In the genomic region with DNA sequence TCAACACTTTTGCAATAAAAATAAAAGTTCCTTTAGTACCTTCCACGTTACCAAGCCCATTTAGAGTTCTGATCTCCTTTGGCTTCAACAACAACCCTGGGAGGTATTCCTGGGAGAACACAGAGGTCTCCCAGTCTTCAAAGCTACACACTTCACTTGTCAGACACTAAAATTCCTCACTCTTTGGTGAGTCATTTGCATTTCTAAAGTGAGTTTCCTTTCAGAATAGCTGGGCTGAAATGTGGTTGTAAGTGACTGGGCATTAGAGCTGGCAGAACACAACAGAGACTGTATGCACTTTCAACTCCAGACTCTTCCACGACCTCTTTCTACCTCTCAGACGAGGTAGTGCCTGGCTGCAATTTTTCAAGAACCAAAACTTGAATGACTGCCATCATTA, we compare ENCODE assay signal across 1 cellular context.
TF ChIP-seq lines count a peak whose summit lies in the region.

No MANE protein-coding gene starts in this region.

TF ChIP-seq in HEK293, 187 proteins besides CTCF, POLR2A, EP300 and RAD21 (continued from another document):
- TF ChIP-seq ZNF585B (tag by site-specific recombination; IDR thresholded peaks at IDR 0.05) (no peak), SETDB1 (IDR thresholded peaks at IDR 0.05; ENCODE audit: insufficient read length, low read length) (no peak), KLF9 (tag by site-specific recombination; IDR thresholded peaks at IDR 0.05; ENCODE audit: low read depth) (no peak), KLF17 (tag by site-specific recombination; IDR thresholded peaks at IDR 0.05) (no peak), PRDM1 (tag by site-specific recombination; IDR thresholded peaks at IDR 0.05) (peak; percentile 50; the same call in 1 of the 2 replicates), ZSCAN23 (tag by site-specific recombination; IDR thresholded peaks at IDR 0.05) (no peak), ZSCAN4 (tag by site-specific recombination; IDR thresholded peaks at IDR 0.05) (no peak), ZNF600 (tag by site-specific recombination; IDR thresholded peaks at IDR 0.05) (peak; percentile 37; the same call in 1 of the 2 replicates), YY1 (tag by site-specific recombination; IDR thresholded peaks at IDR 0.05) (no peak), GLIS1 (tag by site-specific recombination; IDR thresholded peaks at IDR 0.05) (peak; percentile 89), ZBTB8A (tag by site-specific recombination; IDR thresholded peaks at IDR 0.05) (no peak), ZBTB11 (tag by site-specific recombination; conservative IDR thresholded peaks at IDR 0.05; ENCODE audit: low read depth) (no peak), ZNF146 (tag by site-specific recombination; IDR thresholded peaks at IDR 0.05) (no peak)
- TF ChIP-seq, protein P1, sequence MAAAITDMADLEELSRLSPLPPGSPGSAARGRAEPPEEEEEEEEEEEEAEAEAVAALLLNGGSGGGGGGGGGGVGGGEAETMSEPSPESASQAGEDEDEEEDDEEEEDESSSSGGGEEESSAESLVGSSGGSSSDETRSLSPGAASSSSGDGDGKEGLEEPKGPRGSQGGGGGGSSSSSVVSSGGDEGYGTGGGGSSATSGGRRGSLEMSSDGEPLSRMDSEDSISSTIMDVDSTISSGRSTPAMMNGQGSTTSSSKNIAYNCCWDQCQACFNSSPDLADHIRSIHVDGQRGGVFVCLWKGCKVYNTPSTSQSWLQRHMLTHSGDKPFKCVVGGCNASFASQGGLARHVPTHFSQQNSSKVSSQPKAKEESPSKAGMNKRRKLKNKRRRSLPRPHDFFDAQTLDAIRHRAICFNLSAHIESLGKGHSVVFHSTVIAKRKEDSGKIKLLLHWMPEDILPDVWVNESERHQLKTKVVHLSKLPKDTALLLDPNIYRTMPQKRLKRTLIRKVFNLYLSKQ (tag by site-specific recombination; IDR thresholded peaks at IDR 0.05; ENCODE audit: borderline replicate concordance), result no peak
TF ChIP-seq in HEK293: peak in this region for 3.
